11 cellular contexts compared by ENCODE assay signal in genomic region chr4:102342404-102343074, GRCh38. TPM values are rescaled to one million over a fixed set of nuclear protein-coding genes. Genes with fewer than 3 reads are reported as not detected.
DNase-seq lines count a peak whose midpoint lies in the region; ATAC-seq lines count a peak whose summit lies in the region.
"Had no signal": no experiment of that assay in that cellular context is flagged by ENCODE, and none has a peak within 500 bp of the region (broad histone marks: within the 10 kb centered on the region; RNA-seq: fewer than 3 reads in every experiment).

No MANE protein-coding gene starts in this region.

- H3K4me3 ChIP-seq in HUES6 (ENCODE audit: low read depth, low read length) (peak overlapping the region; percentile 71), mesodermal cell (ENCODE audit: extremely low read depth, insufficient read depth, low read length, poor library complexity, severe bottlenecking) (peak overlapping the region; percentile 51)

- intact Hi-C loops in activated T-helper 1 cell treated with anti-CD3 and anti-CD28 coated beads, Interleukin-12 subunit alpha, Interleukin-12 subunit beta, Interleukin-2, Interleukin-4 antibody, amounts not matched to agents 30 ng/mL and 10 ng/mL and 1 ng/mL, durations not matched to agents 14 hours and 24 hours and 36 hours (cut with micrococcal nuclease) = loop anchor here (5.0 to 10.0 kb wide), 2 partner anchors 855 to 1328 kb away; partner anchors contain the start of gene CENPE

- H3K27me3 ChIP-seq in HUES6 (ENCODE audit: control insufficient read depth, insufficient read depth, low read length) = peaks cover 18% of the 10 kb centered on the region; the same call in 1 of the 2 replicates
- H3K27me3 ChIP-seq: stomach had no signal

- no peaks in the 10 kb centered on the region for H3K9me3 Mint-ChIP-seq in activated T-helper 1 cell treated with anti-CD3 and anti-CD28 coated beads, Interleukin-12 subunit alpha, Interleukin-12 subunit beta, Interleukin-2, Interleukin-4 antibody, amounts not matched to agents 30 ng/mL and 10 ng/mL and 1 ng/mL, durations not matched to agents 14 hours and 24 hours and 36 hours

- H3K9ac ChIP-seq in HUES6 (ENCODE audit: low read length) = peak overlapping the region; percentile 3

- WGBS in mesodermal cell (ENCODE audit: insufficient coverage in 2 of 2), 2 experiments = 38% methylated on average over 1 of the region's 3 CpGs; no CpG with 5 or more reads in 1 of the 2 experiments

- H3K27ac ChIP-seq in HUES6 (ENCODE audit: low read depth, low read length) = no peak overlapping the region; the same call in 1 of the 2 replicates
- H3K27ac ChIP-seq in mesodermal cell (ENCODE audit: low read depth, low read length, severe bottlenecking) = no peak overlapping the region
- H3K27ac ChIP-seq: stomach had no signal

- no peak overlapping the region for H3K27ac Mint-ChIP-seq in activated T-helper 1 cell treated with anti-CD3 and anti-CD28 coated beads, Interleukin-12 subunit alpha, Interleukin-12 subunit beta, Interleukin-2, Interleukin-4 antibody, amounts not matched to agents 30 ng/mL and 10 ng/mL and 1 ng/mL, durations not matched to agents 14 hours and 24 hours and 36 hours

- DNase-seq in DMS53 (lab: John Stamatoyannopoulos, UW) (peak; percentile 13), DMS53 treated with DMSO at 0.1 percent for 48 hours (lab: John Stamatoyannopoulos, UW; ENCODE audit: unreplicated experiment) (no peak), NCI-H526 (lab: John Stamatoyannopoulos, UW) (no peak), amniotic stem cell (lab: John Stamatoyannopoulos, UW) (no peak)
- no peak for DNase-seq in activated T-helper 1 cell treated with anti-CD3 and anti-CD28 coated beads, Interleukin-12 subunit alpha, Interleukin-12 subunit beta, Interleukin-2, Interleukin-4 antibody, amounts not matched to agents 30 ng/mL and 10 ng/mL and 1 ng/mL, durations not matched to agents 14 hours and 24 hours and 36 hours (ENCODE audit: low spot score)
- DNase-seq: H7; stimulated activated CD4-positive, alpha-beta T cell treated with anti-CD3 and anti-CD28 coated beads, Interleukin-12 subunit alpha, Interleukin-12 subunit beta, amount 100 ng/mL, for 4 hours; stomach had no signal

- H3K27me3 Mint-ChIP-seq in activated T-helper 1 cell treated with anti-CD3 and anti-CD28 coated beads, Interleukin-12 subunit alpha, Interleukin-12 subunit beta, Interleukin-2, Interleukin-4 antibody, amounts not matched to agents 30 ng/mL and 10 ng/mL and 1 ng/mL, durations not matched to agents 14 hours and 24 hours and 36 hours (ENCODE audit: insufficient read depth) = no peaks in the 10 kb centered on the region

- ATAC-seq in GM18909 (IDR thresholded peaks at IDR 0.05; ENCODE audit: poor library complexity, unreplicated experiment) = no peak

- H3K36me3 ChIP-seq in HUES6 (ENCODE audit: control insufficient read depth, insufficient read depth, low read length) (no peaks in the 10 kb centered on the region), mesodermal cell (ENCODE audit: control insufficient read depth, insufficient read depth, low read length) (no peaks in the 10 kb centered on the region)
- H3K36me3 ChIP-seq: stomach had no signal

- H3K4me1 ChIP-seq in HUES6 (ENCODE audit: control insufficient read depth, insufficient read depth, low read length) (peaks cover 41% of the 10 kb centered on the region), mesodermal cell (ENCODE audit: control insufficient read depth, insufficient read depth, low read length, poor library complexity, severe bottlenecking) (peaks cover 9% of the 10 kb centered on the region)

- H3K4me1 Mint-ChIP-seq in activated T-helper 1 cell treated with anti-CD3 and anti-CD28 coated beads, Interleukin-12 subunit alpha, Interleukin-12 subunit beta, Interleukin-2, Interleukin-4 antibody, amounts not matched to agents 30 ng/mL and 10 ng/mL and 1 ng/mL, durations not matched to agents 14 hours and 24 hours and 36 hours (ENCODE audit: low read depth) = peaks cover 58% of the 10 kb centered on the region

- H3K36me3 Mint-ChIP-seq in activated T-helper 1 cell treated with anti-CD3 and anti-CD28 coated beads, Interleukin-12 subunit alpha, Interleukin-12 subunit beta, Interleukin-2, Interleukin-4 antibody, amounts not matched to agents 30 ng/mL and 10 ng/mL and 1 ng/mL, durations not matched to agents 14 hours and 24 hours and 36 hours (ENCODE audit: low read depth) = peaks cover 21% of the 10 kb centered on the region

- peak overlapping the region; percentile 83 for H3K4me3 Mint-ChIP-seq in activated T-helper 1 cell treated with anti-CD3 and anti-CD28 coated beads, Interleukin-12 subunit alpha, Interleukin-12 subunit beta, Interleukin-2, Interleukin-4 antibody, amounts not matched to agents 30 ng/mL and 10 ng/mL and 1 ng/mL, durations not matched to agents 14 hours and 24 hours and 36 hours

- no peaks in the 10 kb centered on the region for H3K9me3 ChIP-seq in HUES6 (ENCODE audit: control insufficient read depth, insufficient read depth, low read depth, low read length)
- no peaks in the 10 kb centered on the region for H3K9me3 ChIP-seq in mesodermal cell (ENCODE audit: control insufficient read depth, low read length)
- H3K9me3 ChIP-seq: stomach had no signal

RNA-seq across cellular contexts. Expression of gene SLC39A8, which starts 2.7 kb away (rescaled TPM):
- total RNA-seq in activated T-helper 1 cell treated with anti-CD3 and anti-CD28 coated beads, Interleukin-12 subunit alpha, Interleukin-12 subunit beta, Interleukin-2, Interleukin-4 antibody, amounts not matched to agents 30 ng/mL and 10 ng/mL and 1 ng/mL, durations not matched to agents 14 hours and 24 hours and 36 hours = 85.2 and 87.8 TPM in 2 replicates
- polyA plus RNA-seq in mesodermal cell (2013, experiment 1 of 2) = 17.0 TPM
- polyA plus RNA-seq in mesodermal cell (2013, experiment 2 of 2) = 14.7 TPM
